ENCODE assay signal across 10 cellular contexts in the genomic region with DNA sequence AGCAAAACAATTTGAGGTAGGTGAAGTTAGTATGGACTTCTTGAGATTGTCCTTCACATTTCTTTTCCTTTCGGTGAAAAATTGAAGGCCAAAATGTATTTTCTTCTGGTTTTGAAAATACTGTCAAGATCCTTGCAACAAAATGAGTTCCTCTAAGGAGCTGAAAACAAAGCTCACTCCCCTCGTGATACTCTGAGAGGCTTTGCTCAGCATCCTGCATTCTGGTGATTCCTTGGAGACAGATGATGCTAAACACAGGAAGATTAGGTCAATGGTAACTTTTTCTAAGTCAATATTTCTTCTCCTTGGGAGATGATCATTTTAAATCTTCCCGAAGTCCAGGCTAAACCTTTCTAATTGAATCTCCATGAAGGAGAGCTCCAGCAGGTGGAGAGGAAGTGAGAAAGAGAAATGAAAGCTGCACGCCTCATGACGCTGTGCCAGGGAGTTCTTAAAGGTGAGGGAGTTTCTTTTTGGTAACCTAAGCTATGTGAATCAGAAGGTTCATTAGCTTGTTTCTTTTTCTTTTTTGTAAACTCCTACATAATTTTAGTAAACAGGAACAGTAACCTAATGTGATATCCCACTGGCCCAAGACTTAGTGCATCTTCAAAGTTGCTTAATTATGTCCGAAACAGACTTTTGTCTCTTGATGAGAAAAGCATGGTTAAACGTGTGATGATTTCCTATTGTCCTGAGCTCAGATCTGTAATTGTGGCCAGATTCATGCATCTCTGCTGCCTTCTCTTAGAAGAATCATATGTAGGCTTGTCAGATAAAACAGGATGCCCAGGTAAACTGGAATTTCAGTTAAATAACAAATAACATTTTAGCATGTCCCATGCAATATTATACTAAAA.
DNase-seq lines count a peak whose midpoint lies in the region; ATAC-seq and TF ChIP-seq lines count a peak whose summit lies in the region.
"Had no signal": no experiment of that assay in that cellular context is flagged by ENCODE, and none has a peak within 500 bp of the region (broad histone marks: within the 10 kb centered on the region; RNA-seq: fewer than 3 reads in every experiment).

No MANE protein-coding gene starts in this region.

- H3K4me3 ChIP-seq in GM12865 (ENCODE audit: low read depth, low read length): no peak overlapping the region
- H3K4me3 ChIP-seq: left ventricle myocardium inferior had no signal

- DNase-seq in GM12865 (ENCODE audit: low read depth): peak; percentile 53
- no peak for DNase-seq in SHP77 (lab: John Stamatoyannopoulos, UW)
- DNase-seq in activated CD4-positive, alpha-beta T cell treated with anti-CD3 and anti-CD28 coated beads for 4 hours: no peak
- no peak for DNase-seq in NCI-H2196 treated with DMSO at 0.1 percent for 48 hours (lab: John Stamatoyannopoulos, UW; ENCODE audit: unreplicated experiment)
- no peak for DNase-seq in OCI-M2 (lab: John Stamatoyannopoulos, UW; ENCODE audit: unreplicated experiment)
- DNase-seq: left ventricle myocardium inferior, NCI-H1092 treated with DMSO at 0.1 percent for 48 hours had no signal

- ATAC-seq in GM19438 (IDR thresholded peaks at IDR 0.05; ENCODE audit: low read depth, unreplicated experiment) (peak; percentile 98), HG02884 (IDR thresholded peaks at IDR 0.05; ENCODE audit: unreplicated experiment) (peak; percentile 98), HG03571 (IDR thresholded peaks at IDR 0.05; ENCODE audit: unreplicated experiment) (peak; percentile 86)

- TF ChIP-seq CTCF in GM12865 (IDR thresholded peaks at IDR 0.05; ENCODE audit: insufficient read depth, low read depth, low read length, missing control alignments): no peak
